In the genomic region with DNA sequence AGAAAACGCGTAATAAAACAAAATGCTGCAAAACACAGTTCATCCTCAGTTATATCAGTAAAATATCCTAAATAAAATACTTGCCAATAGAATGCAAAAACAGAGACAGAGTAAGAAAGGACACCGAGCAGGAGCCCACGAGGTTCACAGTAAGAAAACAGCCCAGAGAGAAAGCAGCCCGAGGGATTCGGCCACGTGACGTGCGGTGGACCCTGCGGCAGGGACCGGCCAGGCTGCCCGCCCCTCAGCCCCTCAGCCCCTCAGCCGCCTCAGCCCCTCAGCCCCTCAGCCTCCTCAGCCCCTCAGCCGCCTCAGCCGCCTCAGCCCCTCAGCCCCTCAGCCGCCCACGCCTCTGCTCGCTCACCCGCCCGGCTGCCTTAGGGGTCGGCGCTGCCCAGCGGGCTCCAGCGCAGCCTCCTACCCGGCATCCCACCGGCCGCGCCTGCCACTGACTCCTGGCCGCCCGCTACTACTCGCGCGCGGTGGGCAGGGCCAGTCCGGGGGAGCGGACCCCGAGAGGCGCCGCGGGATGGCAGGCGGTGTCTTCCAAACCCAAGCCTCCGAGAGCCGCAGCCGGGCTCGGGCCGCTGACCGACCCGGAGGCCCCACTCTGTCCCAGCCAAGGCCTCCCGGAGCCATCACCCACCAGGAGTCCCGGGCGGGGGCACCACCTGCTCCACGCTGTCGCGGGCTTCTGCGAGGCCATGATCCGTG, we compare ENCODE assay signal across 16 cellular contexts. TPM values are rescaled to one million over a fixed set of nuclear protein-coding genes. Genes with fewer than 3 reads are reported as not detected.
A peak's percentile ranks its signal among the peaks of the same experiment; 100 is the strongest.
DNase-seq lines count a peak whose midpoint lies in the region; ATAC-seq, FAIRE-seq and TF ChIP-seq lines count a peak whose summit lies in the region.
"Not testable (repeated sequence)": the region's sequence is repeated elsewhere in the genome, so short reads cannot be mapped to it uniquely, and the experiment has no call there.
"Had no signal": no experiment of that assay in that cellular context is flagged by ENCODE, and none has a peak within 500 bp of the region (broad histone marks: within the 10 kb centered on the region; RNA-seq: fewer than 3 reads in every experiment).

No MANE protein-coding gene starts in this region.

- H3K9ac ChIP-seq in endothelial cell of umbilical vein (replicated peaks; ENCODE audit: extremely low read depth, insufficient read depth, low read length), result not testable (repeated sequence)

- POLR2A ChIA-PET in AG04450 (lab: Yijun Ruan, JAX); WTC11 (lab: Charles Lee); endothelial cell of umbilical vein (lab: Charles Lee): not testable (repeated sequence)

- not testable (repeated sequence) for DNase-seq in AG04450 (ENCODE audit: low read depth, low spot score); endothelial cell of umbilical vein (ENCODE audit: low read depth, low spot score); stimulated activated naive CD8-positive, alpha-beta T cell treated with anti-CD3 and anti-CD28 coated beads, Interleukin-15, Interleukin-2, amounts not matched to agents 100 U/mL and 50 U/mL, for 24 hours
- DNase-seq in H7 (peak; percentile 38), WTC11 (ENCODE audit: low spot score) (peak; percentile 22), neural crest cell (ENCODE audit: low read depth, low spot score) (peak; percentile 12)
- peak; percentile 4 for DNase-seq in activated naive CD8-positive, alpha-beta T cell treated with anti-CD3 and anti-CD28 coated beads, Interleukin-2, amount 50 U/mL, for 24 hours

- H3K4me3 ChIP-seq in AG04450 (ENCODE audit: low read depth, low read length) (peak overlapping the region; percentile 31), endothelial cell of umbilical vein (replicated peaks in 1 of 3; ENCODE audit: insufficient read depth in 1 of 3, low read depth in 1 of 3, low read length in 3 of 3) (peak overlapping the region in 1 of 3 experiments; percentile 29), iPS-18c (ENCODE audit: insufficient read depth, low read depth, low read length) (peak overlapping the region; percentile 15; the same call in 1 of the 2 replicates)
- not testable (repeated sequence) for H3K4me3 ChIP-seq in H7 (ENCODE audit: insufficient read depth, low read depth, low read length)

- not testable (repeated sequence) for TF ChIP-seq POLR2A in endothelial cell of umbilical vein (IDR thresholded peaks at IDR 0.05; ENCODE audit: low read depth, low read length)

- H3K4me1 Mint-ChIP-seq in WTC11; activated naive CD8-positive, alpha-beta T cell treated with anti-CD3 and anti-CD28 coated beads, Interleukin-2, amount 50 U/mL, for 24 hours; neural crest cell: not testable (repeated sequence)

- dilution Hi-C loops in endothelial cell of umbilical vein (cut with MboI; ENCODE audit: extremely low pct_ligation_motif_present, low sequenced_read_pairs), result not testable (repeated sequence)

- not testable (repeated sequence) for H3K36me3 ChIP-seq in H7 (replicated peaks; ENCODE audit: control insufficient read depth, insufficient read depth, low read length); endothelial cell of umbilical vein (ENCODE audit: control insufficient read depth in 2 of 2, extremely low read depth in 1 of 2, insufficient read depth in 2 of 2, low read length in 2 of 2)

- intact Hi-C loops in endothelial cell of umbilical vein (cut with micrococcal nuclease), result not testable (repeated sequence)

- H3K9me3 Mint-ChIP-seq in WTC11; activated naive CD8-positive, alpha-beta T cell treated with anti-CD3 and anti-CD28 coated beads, Interleukin-2, amount 50 U/mL, for 24 hours; neural crest cell: not testable (repeated sequence)

- H3K27me3 ChIP-seq in AG04450 (ENCODE audit: control insufficient read depth, insufficient read depth, low read length); H7 (ENCODE audit: control insufficient read depth, insufficient read depth, low read length); endothelial cell of umbilical vein (ENCODE audit: control insufficient read depth in 2 of 2, insufficient read depth in 2 of 2, low read length in 2 of 2): not testable (repeated sequence)

- peaks cover 23% of the 10 kb centered on the region for H3K27me3 Mint-ChIP-seq in WTC11 (ENCODE audit: low read depth)
- H3K27me3 Mint-ChIP-seq in activated naive CD8-positive, alpha-beta T cell treated with anti-CD3 and anti-CD28 coated beads, Interleukin-2, amount 50 U/mL, for 24 hours, result peaks cover 11% of the 10 kb centered on the region
- H3K27me3 Mint-ChIP-seq in neural crest cell (ENCODE audit: low read depth), result not testable (repeated sequence)

- H3K27ac ChIP-seq in AG04450 (ENCODE audit: low read depth, low read length); endothelial cell of umbilical vein (ENCODE audit: insufficient read depth, low read depth, low read length): not testable (repeated sequence)

- FAIRE-seq in endothelial cell of umbilical vein (lab: Jason Lieb, UNC), result not testable (repeated sequence)

- not testable (repeated sequence) for TF ChIP-seq CTCF in AG04450 (IDR thresholded peaks at IDR 0.05; ENCODE audit: low read depth, low read length); WTC11 (IDR thresholded peaks at IDR 0.05); endothelial cell of umbilical vein (IDR thresholded peaks at IDR 0.05; ENCODE audit: extremely low read depth in 1 of 2, insufficient read depth in 1 of 2, low read depth in 1 of 2, low read length in 2 of 2); neural crest cell (conservative IDR thresholded peaks at IDR 0.05)

- not testable (repeated sequence) for H3K9me1 ChIP-seq in endothelial cell of umbilical vein (replicated peaks; ENCODE audit: control insufficient read depth, extremely low read depth, insufficient read depth, low read length)

- not testable (repeated sequence) for H3K9me3 ChIP-seq in AG04450 (ENCODE audit: control insufficient read depth, insufficient read depth, low read length); endothelial cell of umbilical vein (replicated peaks; ENCODE audit: control insufficient read depth, insufficient read depth, low read length); iPS-18c (ENCODE audit: control insufficient read depth, insufficient read depth, low read length)

- not testable (repeated sequence) for H3K4me1 ChIP-seq in endothelial cell of umbilical vein (ENCODE audit: control insufficient read depth, extremely low read depth, insufficient read depth, low read length)

- H3K79me2 ChIP-seq in endothelial cell of umbilical vein (ENCODE audit: control insufficient read depth, insufficient read depth, low read length), result not testable (repeated sequence)

- ATAC-seq in WTC11, result peak; percentile 80
- ATAC-seq in activated naive CD8-positive, alpha-beta T cell treated with anti-CD3 and anti-CD28 coated beads, Interleukin-2, amount 50 U/mL, for 24 hours, result not testable (repeated sequence)
- ATAC-seq in stimulated activated naive CD8-positive, alpha-beta T cell treated with anti-CD3 and anti-CD28 coated beads, Interleukin-15, Interleukin-2, amounts not matched to agents 100 U/mL and 50 U/mL, for 24 hours, result peak; percentile 35

- peak overlapping the region; percentile 62 for H3K4me2 ChIP-seq in endothelial cell of umbilical vein (ENCODE audit: insufficient read depth, low read length)

- peak overlapping the region; percentile 60 for H3K4me3 Mint-ChIP-seq in WTC11
- H3K4me3 Mint-ChIP-seq in activated naive CD8-positive, alpha-beta T cell treated with anti-CD3 and anti-CD28 coated beads, Interleukin-2, amount 50 U/mL, for 24 hours, result peak overlapping the region; percentile 68
- H3K4me3 Mint-ChIP-seq in neural crest cell, result peak overlapping the region; percentile 16

- not testable (repeated sequence) for H3K27ac Mint-ChIP-seq in WTC11; activated naive CD8-positive, alpha-beta T cell treated with anti-CD3 and anti-CD28 coated beads, Interleukin-2, amount 50 U/mL, for 24 hours; neural crest cell (ENCODE audit: unreplicated experiment)

- BruUV-seq in endothelial cell of umbilical vein (replicated peaks; lab: Mats Ljungman, UMichigan), result not testable (repeated sequence)

- H3K36me3 Mint-ChIP-seq in WTC11; activated naive CD8-positive, alpha-beta T cell treated with anti-CD3 and anti-CD28 coated beads, Interleukin-2, amount 50 U/mL, for 24 hours (ENCODE audit: low read depth); neural crest cell (ENCODE audit: low read depth): not testable (repeated sequence)

- H4K20me1 ChIP-seq in endothelial cell of umbilical vein (replicated peaks; ENCODE audit: control insufficient read depth, extremely low read depth, insufficient read depth, low read length), result not testable (repeated sequence)

- CTCF ChIA-PET in AG04450 (lab: Charles Lee); WTC11 (lab: Charles Lee); endothelial cell of umbilical vein (lab: Charles Lee): not testable (repeated sequence)

- H2AFZ ChIP-seq in endothelial cell of umbilical vein (ENCODE audit: low read depth, low read length), result peak overlapping the region; percentile 29

RNA-seq across cellular contexts. Expression of a gene that starts 9.5 kb away (rescaled TPM):
- polyA plus RNA-seq in AG04450 (2011; rRNA removed) (not detected in 2 replicates), endothelial cell of umbilical vein (not detected in 2 replicates)
- polyA minus RNA-seq in AG04450 (2011; rRNA and poly(A)+ RNA removed), result not detected in 2 replicates
- 0.18 TPM in 1 of 2 replicates, not detected in the other for total RNA-seq in H7 (2014; rRNA removed; shearing (Covaris generic))
- total RNA-seq in WTC11 (2021) (0.09 to 0.15 TPM in 2 of 3 replicates, not detected in the other), endothelial cell of umbilical vein (not detected in 2 replicates), neural crest cell (0.26 TPM in 1 of 2 replicates, not detected in the other)
- polyA plus RNA-seq in endothelial cell of umbilical vein (2011; cell fraction: cytosol; rRNA removed), result not detected in 2 replicates
- polyA plus RNA-seq in endothelial cell of umbilical vein (2011; cell fraction: nucleus; rRNA removed), result not detected in 2 replicates
- polyA plus RNA-seq in endothelial cell of umbilical vein (2012), result not detected in 2 replicates
- polyA minus RNA-seq in endothelial cell of umbilical vein, result not detected in 2 replicates
- polyA minus RNA-seq in endothelial cell of umbilical vein (2011; cell fraction: cytosol; rRNA and poly(A)+ RNA removed), result not detected
- polyA minus RNA-seq in endothelial cell of umbilical vein (2011; cell fraction: nucleus; rRNA and poly(A)+ RNA removed), result not detected in 2 replicates
- total RNA-seq: breast epithelium, Caco-2, mucosa of descending colon, PC-9, posterior vena cava had no signal
- polyA plus RNA-seq: keratinocyte, SK-N-SH, thymus had no signal

RNA-seq across cellular contexts. Expression of a gene that starts 47.4 kb away (rescaled TPM):
- 4.0 and 4.8 TPM in 2 replicates for polyA plus RNA-seq in AG04450 (2011; rRNA removed)
- 9.8 and 9.9 TPM in 2 replicates for polyA minus RNA-seq in AG04450 (2011; rRNA and poly(A)+ RNA removed)
- 5.1 and 8.7 TPM in 2 replicates for total RNA-seq in H7 (2014; rRNA removed; shearing (Covaris generic))
- total RNA-seq in WTC11 (2021), result 9.9 to 11.9 TPM (median 10.7 TPM) in 3 replicates
- total RNA-seq in endothelial cell of umbilical vein, result 4.7 and 7.2 TPM in 2 replicates
- polyA plus RNA-seq in endothelial cell of umbilical vein, result 9.1 and 10.0 TPM in 2 replicates
- polyA plus RNA-seq in endothelial cell of umbilical vein (2011; cell fraction: cytosol; rRNA removed), result 4.7 and 4.9 TPM in 2 replicates
- 6.1 and 9.4 TPM in 2 replicates for polyA plus RNA-seq in endothelial cell of umbilical vein (2011; cell fraction: nucleus; rRNA removed)
- polyA plus RNA-seq in endothelial cell of umbilical vein (2012), result 3.5 and 4.2 TPM in 2 replicates
- 11.7 and 12.2 TPM in 2 replicates for polyA minus RNA-seq in endothelial cell of umbilical vein
- polyA minus RNA-seq in endothelial cell of umbilical vein (2011; cell fraction: cytosol; rRNA and poly(A)+ RNA removed), result 1.6 TPM
- 5.4 and 6.6 TPM in 2 replicates for polyA minus RNA-seq in endothelial cell of umbilical vein (2011; cell fraction: nucleus; rRNA and poly(A)+ RNA removed)
- 25.8 and 28.5 TPM in 2 replicates for total RNA-seq in neural crest cell

Comparison
In these comparisons a context has a peak if more than half of its experiments do, and no peak if none do; other contexts are left out.
1. H3K4me3 Mint-ChIP-seq: peak in every context shown above with its lines; median percentile 68 in activated naive CD8-positive, alpha-beta T cell treated with anti-CD3 and anti-CD28 coated beads, Interleukin-2, amount 50 U/mL, for 24 hours; 60 in WTC11; 16 in neural crest cell.